In genomic region chr2:127609818-127610217, GRCh38 we compare ENCODE assay signal across 27 cellular contexts. TPM values are rescaled to one million over a fixed set of nuclear protein-coding genes. Genes with fewer than 3 reads are reported as not detected.
DNase-seq lines count a peak whose midpoint lies in the region; ATAC-seq and TF ChIP-seq lines count a peak whose summit lies in the region.
"Had no signal": no experiment of that assay in that cellular context is flagged by ENCODE, and none has a peak within 500 bp of the region (broad histone marks: within the 10 kb centered on the region; RNA-seq: fewer than 3 reads in every experiment).

No MANE protein-coding gene starts in this region.

- no peak for TF ChIP-seq RAD21 in SK-N-SH (IDR thresholded peaks at IDR 0.05; ENCODE audit: low read length)

- H3K27me3 ChIP-seq in SK-N-SH (ENCODE audit: insufficient read depth) (no peaks in the 10 kb centered on the region), sigmoid colon (no peaks in the 10 kb centered on the region), tibial nerve (no peaks in the 10 kb centered on the region)
- H3K27me3 ChIP-seq: gastrocnemius medialis, neutrophil, SJCRH30 had no signal

- no peak overlapping the region for H3K4me2 ChIP-seq in SK-N-SH

- DNase-seq in SK-N-SH (peak; percentile 2), D341Med (ENCODE audit: low spot score) (peak; percentile 11), coronary artery (ENCODE audit: low spot score) (peak; percentile 41), sigmoid colon (peak; percentile 50), tibial nerve (ENCODE audit: low spot score in 2 of 2) (no peak)
- DNase-seq: activated CD8-positive, alpha-beta T cell treated with anti-CD3 and anti-CD28 coated beads for 36 hours; activated gamma-delta T cell treated with Interleukin-2 at 50 U/mL for 16 hours; activated T-cell treated with anti-CD3 and anti-CD28 coated beads for 4 hours; CD4-positive, alpha-beta memory T cell; central memory CD4-positive, alpha-beta T cell; DMS 273 treated with DMSO at 0.1 percent for 48 hours; gastrocnemius medialis; mesenchymal stem cell; NCI-H1092; NCI-H187; NCI-H524 treated with DMSO at 0.1 percent for 48 hours; SJCRH30 had no signal

- H3K36me3 ChIP-seq in SK-N-SH (replicated peaks in 1 of 2; ENCODE audit: control insufficient read depth in 1 of 2, insufficient read depth in 2 of 2, low read length in 1 of 2) (no peaks in the 10 kb centered on the region), sigmoid colon (no peaks in the 10 kb centered on the region), tibial nerve (no peaks in the 10 kb centered on the region)
- H3K36me3 ChIP-seq: gastrocnemius medialis, SJCRH30 had no signal

- H3K9me3 ChIP-seq in SK-N-SH (no peaks in the 10 kb centered on the region; the same call in 1 of the 2 replicates), sigmoid colon (peaks cover 0 to 8% (median 3%) of the 10 kb centered on the region in 4 donors), tibial nerve (peaks cover 0 to 41% (median 0%) of the 10 kb centered on the region in 4 donors)
- H3K9me3 ChIP-seq: gastrocnemius medialis, neutrophil had no signal

- no peaks in the 10 kb centered on the region for H3F3A ChIP-seq in SK-N-SH (replicated peaks; ENCODE audit: insufficient read depth)

- no peak for TF ChIP-seq EP300 in SK-N-SH (IDR thresholded peaks at IDR 0.05; ENCODE audit: borderline replicate concordance in 1 of 2, low read depth in 1 of 2, low read length in 1 of 2)
- TF ChIP-seq EP300 in sigmoid colon (IDR thresholded peaks at IDR 0.05), result no peak
- TF ChIP-seq EP300 in tibial nerve (IDR thresholded peaks at IDR 0.05), result no peak

- no peaks in the 10 kb centered on the region for H3K9me2 ChIP-seq in SK-N-SH

- H4K20me1 ChIP-seq in SK-N-SH (ENCODE audit: insufficient read depth), result no peaks in the 10 kb centered on the region

- WGBS in SK-N-SH (ENCODE audit: low lambda C conversion rate), result 67% methylated on average over 1 of the region's 8 CpGs
- WGBS in sigmoid colon, 2 donors, result 96 to 97% methylated on average over 8 of the region's 8 CpGs
- 91 to 94% methylated on average over 2 to 7 of the region's 8 CpGs for WGBS in tibial nerve, 2 donors

- no peak overlapping the region for H2AFZ ChIP-seq in SK-N-SH (ENCODE audit: low read depth)

- no peak overlapping the region for H3K27ac ChIP-seq in SK-N-SH (ENCODE audit: low read depth in 2 of 2, low read length in 1 of 2)
- no peak overlapping the region for H3K27ac ChIP-seq in coronary artery
- no peak overlapping the region for H3K27ac ChIP-seq in sigmoid colon
- H3K27ac ChIP-seq in tibial nerve, result no peak overlapping the region
- H3K27ac ChIP-seq: 22Rv1, gastrocnemius medialis, neutrophil, SJCRH30, skin epidermis had no signal

- POLR2A ChIA-PET in SK-N-SH (lab: Yijun Ruan, JAX), result no interaction called here

- intact Hi-C loops in sigmoid colon (cut with DNase I), result no loop called here

- no peak overlapping the region for H3K9ac ChIP-seq in SK-N-SH

- TF ChIP-seq CTCF in SK-N-SH (IDR thresholded peaks at IDR 0.05) (no peak), coronary artery (IDR thresholded peaks at IDR 0.05) (no peak), sigmoid colon (IDR thresholded peaks at IDR 0.05) (no peak), tibial nerve (IDR thresholded peaks at IDR 0.05) (no peak)

- CTCF ChIA-PET in SK-N-SH (lab: Yijun Ruan, JAX), result interaction anchor here (1.4 to 2.6 kb wide), 2 partner anchors 19 to 40 kb away, joined by 4 to 13 read pairs; no protein-coding TSS in a partner anchor

- H3K4me1 ChIP-seq in SK-N-SH (ENCODE audit: control insufficient read depth in 1 of 2, insufficient read depth in 2 of 2, low read depth in 1 of 2, low read length in 1 of 2) (no peaks in the 10 kb centered on the region), sigmoid colon (no peaks in the 10 kb centered on the region), tibial nerve (no peaks in the 10 kb centered on the region)
- H3K4me1 ChIP-seq: gastrocnemius medialis had no signal

- no peaks in the 10 kb centered on the region for H3K79me2 ChIP-seq in SK-N-SH (ENCODE audit: insufficient read depth)

- ATAC-seq in SK-N-SH treated with all-trans-retinoic acid at 6 μM for 48 hours, result no peak
- ATAC-seq in HG02870 (IDR thresholded peaks at IDR 0.05; ENCODE audit: unreplicated experiment), result no peak
- ATAC-seq in GM21528 (IDR thresholded peaks at IDR 0.05; ENCODE audit: low FRiP score, unreplicated experiment), result no peak
- ATAC-seq: gastrocnemius medialis had no signal

- TF ChIP-seq POLR2A in sigmoid colon (IDR thresholded peaks at IDR 0.05) (no peak), tibial nerve (IDR thresholded peaks at IDR 0.05) (no peak)

- H3K4me3 ChIP-seq in SK-N-SH (ENCODE audit: low read depth in 2 of 2, low read length in 1 of 2) (no peak overlapping the region), coronary artery (no peak overlapping the region), sigmoid colon (no peak overlapping the region), tibial nerve (no peak overlapping the region)
- H3K4me3 ChIP-seq: gastrocnemius medialis, SJCRH30, skin epidermis had no signal

TF ChIP-seq in SK-N-SH, 30 proteins besides CTCF, POLR2A, EP300 and RAD21:
- TF ChIP-seq FOXJ3 (CRISPR knock-in tag; IDR thresholded peaks at IDR 0.05) (no peak), FOXM1 (IDR thresholded peaks at IDR 0.05; ENCODE audit: low read depth) (no peak)

TF ChIP-seq in SK-N-SH treated with all-trans-retinoic acid at 6 μM for 48 hours, 23 proteins besides CTCF, POLR2A, EP300 and RAD21 (continues in another document):
- TF ChIP-seq CREB5 (CRISPR knock-in tag; IDR thresholded peaks at IDR 0.05; ENCODE audit: low read depth) (no peak), ZNF8 (CRISPR knock-in tag; IDR thresholded peaks at IDR 0.05) (no peak), SNAI2 (CRISPR knock-in tag; IDR thresholded peaks at IDR 0.05) (no peak), TOX (CRISPR knock-in tag; IDR thresholded peaks at IDR 0.05; ENCODE audit: borderline replicate concordance) (no peak), OSR1 (CRISPR knock-in tag; IDR thresholded peaks at IDR 0.05) (no peak), ZNF565 (CRISPR knock-in tag; conservative IDR thresholded peaks at IDR 0.05; ENCODE audit: low read depth) (no peak), ARNTL (CRISPR knock-in tag; IDR thresholded peaks at IDR 0.05; ENCODE audit: borderline replicate concordance, low read depth) (no peak), ZFP30 (CRISPR knock-in tag; IDR thresholded peaks at IDR 0.05) (no peak), CSRNP3 (CRISPR knock-in tag; IDR thresholded peaks at IDR 0.05) (no peak), ZC3H10 (CRISPR knock-in tag; IDR thresholded peaks at IDR 0.05) (no peak), ZFP3 (CRISPR knock-in tag; IDR thresholded peaks at IDR 0.05) (no peak), RARB (CRISPR knock-in tag; IDR thresholded peaks at IDR 0.05) (no peak), TSHZ2 (CRISPR knock-in tag; IDR thresholded peaks at IDR 0.05) (no peak), ESRRG (CRISPR knock-in tag; IDR thresholded peaks at IDR 0.05) (no peak), ZNF70 (CRISPR knock-in tag; IDR thresholded peaks at IDR 0.05) (no peak)

RNA-seq across cellular contexts. Expression of gene GPR17, which starts 36.1 kb away (rescaled TPM):
- 0.03 TPM in 1 of 2 replicates, not detected in the other for polyA plus RNA-seq in SK-N-SH (2012; rRNA removed)
- not detected in 2 replicates for polyA plus RNA-seq in SK-N-SH (2012; cell fraction: cytosol; rRNA removed)
- not detected in 2 replicates for polyA plus RNA-seq in SK-N-SH (2012; cell fraction: nucleus; rRNA removed)
- total RNA-seq in sigmoid colon, result 1 to 10 TPM in 1 of 4 donors, under 1 TPM in 2, not detected in 1; 0.36 to 1.4 (median 0.66) TPM
- under 1 TPM in 2 of 3 donors, not detected in 1; 0.48 to 0.60 TPM for polyA plus RNA-seq in sigmoid colon
- total RNA-seq in tibial nerve, result 1 to 10 TPM; 1.1 to 1.6 (median 1.2) TPM
- total RNA-seq: activated CD8-positive, alpha-beta T cell treated with anti-CD3 and anti-CD28 coated beads for 36 hours; CD4-positive, alpha-beta memory T cell; dermis microvascular lymphatic vessel endothelial cell; pulmonary artery endothelial cell; SJCRH30; subcutaneous adipose tissue; T-cell had no signal
- polyA plus RNA-seq: CD4-positive, alpha-beta memory T cell had no signal

Comparison
In these comparisons a context has a peak if more than half of its experiments do, and no peak if none do; other contexts are left out.
1. DNase-seq: peak in SK-N-SH (single experiment), D341Med (single experiment), coronary artery (single experiment) and sigmoid colon (single experiment); none in tibial nerve (0 of 2).